Comparison of ENCODE assay signal across 8 cellular contexts in the genomic region with DNA sequence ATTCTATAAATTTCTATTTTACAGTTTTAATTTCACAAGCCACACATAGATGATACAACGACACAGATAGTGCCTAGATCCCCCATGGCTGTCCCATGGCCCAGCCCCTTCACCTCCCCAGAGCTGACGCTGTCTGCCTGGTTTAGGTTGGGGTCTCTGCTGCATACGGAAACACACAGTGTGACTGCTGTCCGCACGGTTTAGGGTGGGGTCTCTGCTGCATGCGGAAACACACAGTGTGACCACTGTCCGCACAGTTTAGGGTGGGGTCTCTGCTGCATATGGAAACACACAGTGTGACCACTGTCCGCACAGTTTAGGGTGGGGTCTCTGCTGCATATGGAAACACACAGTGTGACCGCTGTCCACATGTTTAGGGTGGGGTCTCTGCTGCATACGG. TPM values are rescaled to one million over a fixed set of nuclear protein-coding genes. Genes with fewer than 3 reads are reported as not detected.
DNase-seq lines count a peak whose midpoint lies in the region; ATAC-seq, FAIRE-seq and TF ChIP-seq lines count a peak whose summit lies in the region.
"Not testable (repeated sequence)": the region's sequence is repeated elsewhere in the genome, so short reads cannot be mapped to it uniquely, and the experiment has no call there.
"Had no signal": no experiment of that assay in that cellular context is flagged by ENCODE, and none has a peak within 500 bp of the region (broad histone marks: within the 10 kb centered on the region; RNA-seq: fewer than 3 reads in every experiment).

No MANE protein-coding gene starts in this region.

- H3K27ac ChIP-seq in K562 (ENCODE audit: extremely low read depth, low read depth, low read length); HepG2 (ENCODE audit: extremely low read length, insufficient read depth, low read length): not testable (repeated sequence)

- intact Hi-C loops in activated CD4-positive, alpha-beta memory T cell treated with anti-CD3 and anti-CD28 coated beads for 36 hours (cut with micrococcal nuclease); K562 (cut with micrococcal nuclease); HepG2 (cut with micrococcal nuclease; ENCODE audit: unreplicated experiment): not testable (repeated sequence)

- WGBS in K562 (ENCODE audit: insufficient coverage, low coverage, missing lambda C conversion rate): 47% methylated on average over 10 of the region's 10 CpGs
- 69% methylated on average over 8 of the region's 10 CpGs for whole genome bisulfite sequencing in HepG2 (ENCODE audit: low lambda C conversion rate)

- not testable (repeated sequence) for TF ChIP-seq RAD21 in K562 (CRISPR knock-in tag; conservative IDR thresholded peaks at IDR 0.05 in 1 of 2, IDR thresholded peaks at IDR 0.05 in 1 of 2); HepG2 (CRISPR knock-in tag; IDR thresholded peaks at IDR 0.05)

- peak; percentile 2 for DNase-seq in activated CD4-positive, alpha-beta memory T cell treated with anti-CD3 and anti-CD28 coated beads for 36 hours
- DNase-seq in activated CD8-positive, alpha-beta memory T cell treated with anti-CD3 and anti-CD28 coated beads, Interleukin-2, amount 50 U/mL, for 48 hours: peak; percentile 35
- DNase-seq in K562 (ENCODE audit: extremely low read depth in 1 of 4, low spot score in 3 of 4); HepG2 (ENCODE audit: low spot score): not testable (repeated sequence)
- DNase-seq in ecto neural progenitor cell (ENCODE audit: low spot score): peak; percentile 3
- peak; percentile 17 for DNase-seq in omental fat pad (ENCODE audit: low spot score)

- TF ChIP-seq POLR2A in K562 (conservative IDR thresholded peaks at IDR 0.05); HepG2 (IDR thresholded peaks at IDR 0.05; ENCODE audit: insufficient read depth in 1 of 2, low read depth in 2 of 2, low read length in 2 of 2): not testable (repeated sequence)

- not testable (repeated sequence) for H3K36me3 Mint-ChIP-seq in activated CD4-positive, alpha-beta memory T cell treated with anti-CD3 and anti-CD28 coated beads for 36 hours

- H3K4me3 Mint-ChIP-seq in activated CD4-positive, alpha-beta memory T cell treated with anti-CD3 and anti-CD28 coated beads for 36 hours: not testable (repeated sequence)

- not testable (repeated sequence) for H3K9me3 ChIP-seq in K562 (replicated peaks; ENCODE audit: control insufficient read depth, insufficient read depth, low read depth, low read length); HepG2 (ENCODE audit: low read length)

- H2AFZ ChIP-seq in K562 (ENCODE audit: low read depth, low read length); HepG2 (ENCODE audit: low read length): not testable (repeated sequence)

- H3K4me1 ChIP-seq in K562 (replicated peaks in 1 of 2; ENCODE audit: control insufficient read depth in 2 of 2, insufficient read depth in 2 of 2, low read length in 2 of 2); HepG2 (ENCODE audit: insufficient read depth, low read length): not testable (repeated sequence)

- in situ Hi-C loops in K562 (cut with MboI); HepG2 (cut with HindIII; ENCODE audit: extremely low pct_ligation_motif_present, low pct_unique_long_range_greater_than_20kb): not testable (repeated sequence)

- BruUV-seq in K562 (replicated peaks; lab: Mats Ljungman, UMichigan); HepG2 (replicated peaks; lab: Mats Ljungman, UMichigan): not testable (repeated sequence)

- H4K20me1 ChIP-seq in K562 (replicated peaks; ENCODE audit: control insufficient read depth, insufficient read depth, low read length); HepG2 (ENCODE audit: insufficient read depth, low read length): not testable (repeated sequence)

- not testable (repeated sequence) for H3K9ac ChIP-seq in K562 (ENCODE audit: insufficient read depth in 1 of 2, low read depth in 2 of 2, low read length in 2 of 2); HepG2 (ENCODE audit: insufficient read depth, low read depth, low read length)

- not testable (repeated sequence) for H3K9me3 Mint-ChIP-seq in activated CD4-positive, alpha-beta memory T cell treated with anti-CD3 and anti-CD28 coated beads for 36 hours

- CTCF ChIA-PET in activated CD4-positive, alpha-beta memory T cell treated with anti-CD3 and anti-CD28 coated beads for 36 hours (lab: Charles Lee); K562 (lab: Yijun Ruan, JAX; ENCODE audit: low intra/inter-chr PET ratio); HepG2 (lab: Yijun Ruan, JAX; ENCODE audit: low intra/inter-chr PET ratio, low total read pairs): not testable (repeated sequence)

- H3K36me3 ChIP-seq in K562 (ENCODE audit: control insufficient read depth, insufficient read depth, low read length); HepG2 (replicated peaks in 1 of 2; ENCODE audit: control insufficient read depth in 1 of 2, insufficient read depth in 2 of 2, low read length in 2 of 2): not testable (repeated sequence)

- TF ChIP-seq CTCF in K562 (IDR thresholded peaks at IDR 0.05 in 2 of 3, conservative IDR thresholded peaks at IDR 0.05 in 1 of 3; ENCODE audit: insufficient read depth in 2 of 3, low read depth in 1 of 3, low read length in 3 of 3); HepG2 (CRISPR knock-in tag; IDR thresholded peaks at IDR 0.05); omental fat pad (IDR thresholded peaks at IDR 0.05): not testable (repeated sequence)

- H3K4me2 ChIP-seq in K562 (ENCODE audit: insufficient read depth, low read length); HepG2 (ENCODE audit: low read depth, low read length): not testable (repeated sequence)

- H3K79me2 ChIP-seq in K562 (ENCODE audit: control insufficient read depth, insufficient read depth, low read length); HepG2 (ENCODE audit: insufficient read depth, low read length): not testable (repeated sequence)

- H3K4me3 ChIP-seq in K562; HepG2 (replicated peaks in 1 of 3; ENCODE audit: insufficient read depth in 1 of 3, low read depth in 2 of 3, low read length in 3 of 3): not testable (repeated sequence)

- POLR2A ChIA-PET in activated CD4-positive, alpha-beta memory T cell treated with anti-CD3 and anti-CD28 coated beads for 36 hours (lab: Charles Lee); K562 (lab: Yijun Ruan, JAX); HepG2 (lab: Yijun Ruan, JAX): not testable (repeated sequence)

- not testable (repeated sequence) for H3K4me1 Mint-ChIP-seq in activated CD4-positive, alpha-beta memory T cell treated with anti-CD3 and anti-CD28 coated beads for 36 hours (ENCODE audit: low read depth)

- H3K27me3 ChIP-seq in K562 (ENCODE audit: control insufficient read depth in 2 of 2, insufficient read depth in 2 of 2, low read length in 2 of 2) (peaks cover 14 to 48% of the 10 kb centered on the region in 2 experiments), HepG2 (ENCODE audit: control insufficient read depth in 1 of 2, insufficient read depth in 2 of 2, low read length in 2 of 2) (peaks cover 5 to 19% of the 10 kb centered on the region in 2 experiments)

- H3K27ac Mint-ChIP-seq in activated CD4-positive, alpha-beta memory T cell treated with anti-CD3 and anti-CD28 coated beads for 36 hours: not testable (repeated sequence)

- not testable (repeated sequence) for ATAC-seq in K562; HepG2; omental fat pad (ENCODE audit: low FRiP score)

- H3K27me3 Mint-ChIP-seq in activated CD4-positive, alpha-beta memory T cell treated with anti-CD3 and anti-CD28 coated beads for 36 hours: not testable (repeated sequence)

- not testable (repeated sequence) for H3K9me1 ChIP-seq in K562 (ENCODE audit: control insufficient read depth, insufficient read depth, low read length)

- TF ChIP-seq EP300 in K562 (IDR thresholded peaks at IDR 0.05; ENCODE audit: low read length); HepG2 (IDR thresholded peaks at IDR 0.05; ENCODE audit: low read depth in 2 of 2, low read length in 2 of 2); HepG2 (CRISPR knock-in tag; IDR thresholded peaks at IDR 0.05; ENCODE audit: borderline replicate concordance): not testable (repeated sequence)

- FAIRE-seq in K562 (lab: Jason Lieb, UNC); HepG2 (lab: Jason Lieb, UNC): not testable (repeated sequence)

RNA-seq across cellular contexts. Expression of gene TOLLIP, which starts 31.8 kb away (rescaled TPM):
- total RNA-seq in activated CD4-positive, alpha-beta memory T cell treated with anti-CD3 and anti-CD28 coated beads for 36 hours: 10 to 100 TPM; 30.0 to 32.1 TPM
- 28.7 and 53.4 TPM in 2 replicates for total RNA-seq in K562 (2011; cell fraction: chromatin; rRNA removed; ENCODE audit: low replicate concordance)
- 24.0 and 26.7 TPM in 2 replicates for total RNA-seq in K562 (2011; cell fraction: nucleolus; rRNA removed)
- total RNA-seq in K562 (2011; cell fraction: nucleoplasm; rRNA removed): 23.5 and 24.4 TPM in 2 replicates
- total RNA-seq in K562 (2014; rRNA removed) (16.0 and 23.0 TPM in 2 replicates), K562 (2014; rRNA removed; fragmentation: Illumina TruSeq; extraction: Trizol) (1.9 and 2.3 TPM in 2 replicates), K562 (2015; rRNA removed; fragmentation: Illumina TruSeq; extraction: Trizol) (6.9 and 7.1 TPM in 2 replicates), K562 (2021) (22.8 and 25.4 TPM in 2 replicates), HepG2 (2016; rRNA removed; fragmentation: Illumina TruSeq; extraction: Trizol) (19.4 and 25.9 TPM in 2 replicates), omental fat pad (10 to 100 TPM; 33.6 to 52.8 (median 39.9) TPM)
- polyA plus RNA-seq in K562 (2011; rRNA removed) (13.5 and 16.4 TPM in 2 replicates), K562 (2014; fragmentation: Illumina TruSeq; extraction: Trizol) (4.9 and 13.1 TPM in 2 replicates), K562 (2014; fragmentation: Nextera tagmentation; extraction: Ambion mirVana) (under 1 TPM; 0.23 to 0.41 TPM), K562 (2014; rRNA removed) (13.3 and 15.4 TPM in 2 replicates), HepG2 (2011; rRNA removed) (44.2 and 47.5 TPM in 2 replicates)
- polyA plus RNA-seq in K562 (2011; cell fraction: cytosol; rRNA removed): 15.0 and 35.2 TPM in 2 replicates
- 21.5 and 35.3 TPM in 2 replicates for polyA plus RNA-seq in K562 (2011; cell fraction: nucleus; rRNA removed)
- polyA plus RNA-seq in K562 (2012): 20.3 and 28.2 TPM in 2 replicates
- 6.0 and 11.6 TPM in 2 replicates for polyA minus RNA-seq in K562 (2011; rRNA and poly(A)+ RNA removed)
- 10.5 and 28.4 TPM in 2 replicates for polyA minus RNA-seq in K562 (2011; cell fraction: cytosol; rRNA and poly(A)+ RNA removed)
- 9.6 and 13.5 TPM in 2 replicates for polyA minus RNA-seq in K562 (2011; cell fraction: nucleus; rRNA and poly(A)+ RNA removed)
- total RNA-seq in HepG2 (2016; cell fraction: cytosol; rRNA removed; fragmentation: Illumina TruSeq; extraction: Trizol; ENCODE audit: low read depth): 21.8 and 24.1 TPM in 2 replicates
- 18.0 and 24.4 TPM in 2 replicates for total RNA-seq in HepG2 (2016; cell fraction: insoluble cytoplasmic fraction; rRNA removed; fragmentation: Illumina TruSeq; extraction: Trizol)
- total RNA-seq in HepG2 (2016; cell fraction: membrane; rRNA removed; fragmentation: Illumina TruSeq; extraction: Trizol): 16.0 and 17.9 TPM in 2 replicates
- 11.3 and 14.6 TPM in 2 replicates for total RNA-seq in HepG2 (2016; cell fraction: nucleus; rRNA removed; fragmentation: Illumina TruSeq; extraction: Trizol)
- polyA plus RNA-seq in HepG2 (2011; cell fraction: cytosol; rRNA removed): 27.1 and 38.7 TPM in 2 replicates
- polyA plus RNA-seq in HepG2 (2011; cell fraction: nucleus; rRNA removed): 59.6 and 61.9 TPM in 2 replicates
- 31.4 and 32.5 TPM in 2 replicates for polyA plus RNA-seq in HepG2 (2012)
- polyA plus RNA-seq in HepG2 (2016; cell fraction: cytosol; fragmentation: Illumina TruSeq; extraction: Trizol; ENCODE audit: low read depth): 23.1 and 26.1 TPM in 2 replicates
- polyA plus RNA-seq in HepG2 (2016; cell fraction: insoluble cytoplasmic fraction; fragmentation: Illumina TruSeq; extraction: Trizol; ENCODE audit: low read depth): 40.7 and 53.4 TPM in 2 replicates
- polyA plus RNA-seq in HepG2 (2016; cell fraction: membrane; fragmentation: Illumina TruSeq; extraction: Trizol; ENCODE audit: low read depth): 25.9 and 29.3 TPM in 2 replicates
- polyA plus RNA-seq in HepG2 (2016; cell fraction: nucleus; fragmentation: Illumina TruSeq; extraction: Trizol; ENCODE audit: insufficient read depth, low read depth): 27.5 and 35.7 TPM in 2 replicates
- 19.2 and 101 TPM in 2 replicates for polyA minus RNA-seq in HepG2 (2011; rRNA and poly(A)+ RNA removed; ENCODE audit: low replicate concordance)
- polyA minus RNA-seq in HepG2 (2011; cell fraction: cytosol; rRNA and poly(A)+ RNA removed): 14.2 and 15.4 TPM in 2 replicates
- polyA minus RNA-seq in HepG2 (2011; cell fraction: nucleus; rRNA and poly(A)+ RNA removed): 17.4 and 24.5 TPM in 2 replicates

RNA-seq across cellular contexts. Expression of gene BRSK2, which starts 48.5 kb away (rescaled TPM):
- under 1 TPM; 0.46 to 0.64 TPM for total RNA-seq in activated CD4-positive, alpha-beta memory T cell treated with anti-CD3 and anti-CD28 coated beads for 36 hours
- total RNA-seq in K562 (2011; cell fraction: chromatin; rRNA removed; ENCODE audit: low replicate concordance): 0.84 and 4.1 TPM in 2 replicates
- 1.8 and 2.1 TPM in 2 replicates for total RNA-seq in K562 (2011; cell fraction: nucleolus; rRNA removed)
- total RNA-seq in K562 (2011; cell fraction: nucleoplasm; rRNA removed): 0.84 and 1.2 TPM in 2 replicates
- total RNA-seq in K562 (2014; rRNA removed): not detected in 2 replicates
- total RNA-seq in K562 (2014; rRNA removed; fragmentation: Illumina TruSeq; extraction: Trizol): not detected in 2 replicates
- 0.19 TPM in 1 of 2 replicates, not detected in the other for total RNA-seq in K562 (2015; rRNA removed; fragmentation: Illumina TruSeq; extraction: Trizol)
- total RNA-seq in K562 (2021): 0.22 TPM in 2 replicates
- 0.14 and 0.24 TPM in 2 replicates for polyA plus RNA-seq in K562 (2011; rRNA removed)
- polyA plus RNA-seq in K562 (2011; cell fraction: cytosol; rRNA removed): 0.34 and 0.55 TPM in 2 replicates
- polyA plus RNA-seq in K562 (2011; cell fraction: nucleus; rRNA removed): 0.65 and 2.2 TPM in 2 replicates
- polyA plus RNA-seq in K562 (2012): 0.18 and 0.24 TPM in 2 replicates
- polyA plus RNA-seq in K562 (2014; fragmentation: Illumina TruSeq; extraction: Trizol): 0.06 and 0.44 TPM in 2 replicates
- not detected for polyA plus RNA-seq in K562 (2014; fragmentation: Nextera tagmentation; extraction: Ambion mirVana)
- polyA plus RNA-seq in K562 (2014; rRNA removed): 0.46 and 0.52 TPM in 2 replicates
- 0.39 TPM in 1 of 2 replicates, not detected in the other for polyA minus RNA-seq in K562 (2011; rRNA and poly(A)+ RNA removed)
- polyA minus RNA-seq in K562 (2011; cell fraction: cytosol; rRNA and poly(A)+ RNA removed): not detected in 2 replicates
- 0.56 and 1.2 TPM in 2 replicates for polyA minus RNA-seq in K562 (2011; cell fraction: nucleus; rRNA and poly(A)+ RNA removed)
- total RNA-seq in HepG2 (2016; rRNA removed; fragmentation: Illumina TruSeq; extraction: Trizol): 0.84 and 1.1 TPM in 2 replicates
- 0.35 and 0.40 TPM in 2 replicates for total RNA-seq in HepG2 (2016; cell fraction: cytosol; rRNA removed; fragmentation: Illumina TruSeq; extraction: Trizol; ENCODE audit: low read depth)
- 0.19 and 0.93 TPM in 2 replicates for total RNA-seq in HepG2 (2016; cell fraction: insoluble cytoplasmic fraction; rRNA removed; fragmentation: Illumina TruSeq; extraction: Trizol)
- total RNA-seq in HepG2 (2016; cell fraction: membrane; rRNA removed; fragmentation: Illumina TruSeq; extraction: Trizol): 1.1 and 1.3 TPM in 2 replicates
- total RNA-seq in HepG2 (2016; cell fraction: nucleus; rRNA removed; fragmentation: Illumina TruSeq; extraction: Trizol): 1.3 and 1.7 TPM in 2 replicates
- polyA plus RNA-seq in HepG2 (2011; rRNA removed): 0.74 and 2.3 TPM in 2 replicates
- 0.62 and 0.65 TPM in 2 replicates for polyA plus RNA-seq in HepG2 (2011; cell fraction: cytosol; rRNA removed)
- 7.2 and 9.9 TPM in 2 replicates for polyA plus RNA-seq in HepG2 (2011; cell fraction: nucleus; rRNA removed)
- 0.54 and 1.4 TPM in 2 replicates for polyA plus RNA-seq in HepG2 (2012)
- 0.18 and 0.59 TPM in 2 replicates for polyA plus RNA-seq in HepG2 (2016; cell fraction: cytosol; fragmentation: Illumina TruSeq; extraction: Trizol; ENCODE audit: low read depth)
- 0.59 and 0.72 TPM in 2 replicates for polyA plus RNA-seq in HepG2 (2016; cell fraction: insoluble cytoplasmic fraction; fragmentation: Illumina TruSeq; extraction: Trizol; ENCODE audit: low read depth)
- polyA plus RNA-seq in HepG2 (2016; cell fraction: membrane; fragmentation: Illumina TruSeq; extraction: Trizol; ENCODE audit: low read depth): 0.64 and 0.85 TPM in 2 replicates
- polyA plus RNA-seq in HepG2 (2016; cell fraction: nucleus; fragmentation: Illumina TruSeq; extraction: Trizol; ENCODE audit: insufficient read depth, low read depth): 1.8 and 3.3 TPM in 2 replicates
- polyA minus RNA-seq in HepG2 (2011; rRNA and poly(A)+ RNA removed; ENCODE audit: low replicate concordance): 0.62 and 1.2 TPM in 2 replicates
- 0.88 and 1.3 TPM in 2 replicates for polyA minus RNA-seq in HepG2 (2011; cell fraction: cytosol; rRNA and poly(A)+ RNA removed)
- 0.90 and 3.0 TPM in 2 replicates for polyA minus RNA-seq in HepG2 (2011; cell fraction: nucleus; rRNA and poly(A)+ RNA removed)
- 1 to 10 TPM in 1 of 4 donors, under 1 TPM in 2, not detected in 1; 0.72 to 1.6 (median 0.82) TPM for total RNA-seq in omental fat pad
- polyA plus RNA-seq: CD14-positive monocyte, GM12878 had no signal
